Comparison of ENCODE assay signal across 11 cellular contexts in the genomic region with DNA sequence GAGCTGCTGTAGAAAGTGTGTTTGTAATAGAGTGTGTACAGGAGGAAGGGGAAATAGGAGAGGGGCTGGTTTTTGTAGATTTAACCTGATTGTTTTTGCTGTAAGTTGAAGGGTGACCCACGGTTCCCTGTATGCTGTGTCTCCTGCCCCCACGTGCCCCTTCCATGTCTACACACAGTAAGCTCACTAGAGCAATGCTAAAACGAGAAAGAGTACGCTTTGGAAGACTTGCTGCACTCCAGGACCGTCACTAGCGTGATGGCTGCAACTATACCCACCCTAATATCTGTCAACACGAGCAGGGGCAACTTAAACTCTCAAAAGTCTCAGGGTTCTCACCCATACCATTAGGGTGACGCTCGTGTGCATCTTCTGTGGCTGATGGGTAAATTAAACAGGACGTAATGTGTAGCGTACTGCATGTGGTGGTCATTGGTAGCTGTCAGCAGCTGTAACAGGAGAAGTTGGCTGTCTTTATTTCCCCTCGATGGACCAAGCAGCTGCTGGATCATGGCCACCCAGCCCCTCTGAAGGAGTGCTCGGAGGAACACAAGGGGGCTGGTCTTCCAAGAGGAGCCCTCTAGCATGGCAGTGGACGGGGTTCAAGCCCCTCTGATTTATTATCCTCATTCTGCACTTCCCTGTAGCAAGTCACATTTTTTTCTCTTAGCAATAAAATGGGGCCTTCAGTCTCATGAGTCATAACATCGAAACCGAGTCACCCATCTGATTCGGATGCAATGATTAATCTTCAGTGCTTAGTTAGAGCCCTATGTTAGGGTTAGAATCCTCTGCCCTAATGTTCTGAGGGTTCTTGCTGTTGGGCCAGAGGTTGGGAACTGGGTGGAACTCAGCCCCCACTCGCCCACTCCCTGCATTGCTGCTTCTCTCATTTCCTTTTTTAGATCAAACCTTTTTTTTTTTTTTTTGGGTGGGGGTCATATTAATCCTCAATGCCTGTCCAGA. TPM values are rescaled to one million over a fixed set of nuclear protein-coding genes. Genes with fewer than 3 reads are reported as not detected.
DNase-seq lines count a peak whose midpoint lies in the region; ATAC-seq and TF ChIP-seq lines count a peak whose summit lies in the region.
"Had no signal": no experiment of that assay in that cellular context is flagged by ENCODE, and none has a peak within 500 bp of the region (broad histone marks: within the 10 kb centered on the region; RNA-seq: fewer than 3 reads in every experiment).

No MANE protein-coding gene starts in this region.

- no peaks in the 10 kb centered on the region for H3F3A ChIP-seq in SK-N-SH (replicated peaks; ENCODE audit: insufficient read depth)

- H3K36me3 ChIP-seq in colonic mucosa (peaks cover 5% of the 10 kb centered on the region), SK-N-SH (replicated peaks in 1 of 2; ENCODE audit: control insufficient read depth in 1 of 2, insufficient read depth in 2 of 2, low read length in 1 of 2) (no peaks in the 10 kb centered on the region)
- H3K36me3 ChIP-seq: ovary had no signal

- H3K27ac ChIP-seq in colonic mucosa (peak overlapping the region; percentile 4), SK-N-SH (ENCODE audit: low read depth in 2 of 2, low read length in 1 of 2) (no peak overlapping the region)
- H3K27ac ChIP-seq: ascending aorta, ovary had no signal

- H3K79me2 ChIP-seq in SK-N-SH (ENCODE audit: insufficient read depth), result no peaks in the 10 kb centered on the region

- WGBS in SK-N-SH (ENCODE audit: low lambda C conversion rate), result 5% methylated on average over 18 of the region's 18 CpGs

- TF ChIP-seq EP300 in SK-N-SH (IDR thresholded peaks at IDR 0.05; ENCODE audit: borderline replicate concordance in 1 of 2, low read depth in 1 of 2, low read length in 1 of 2), result no peak

- no peaks in the 10 kb centered on the region for H3K27me3 ChIP-seq in colonic mucosa
- H3K27me3 ChIP-seq in SK-N-SH (ENCODE audit: insufficient read depth), result peaks cover 98% of the 10 kb centered on the region
- H3K27me3 ChIP-seq: ascending aorta, ovary had no signal

- intact Hi-C loops in colonic mucosa (cut with DNase I), result no loop called here

- H3K4me3 ChIP-seq in colonic mucosa (no peak overlapping the region), SK-N-SH (ENCODE audit: low read depth in 2 of 2, low read length in 1 of 2) (no peak overlapping the region)
- H3K4me3 ChIP-seq: ascending aorta, ovary had no signal

- no peaks in the 10 kb centered on the region for H3K9me3 ChIP-seq in colonic mucosa
- no peaks in the 10 kb centered on the region for H3K9me3 ChIP-seq in SK-N-SH
- H3K9me3 ChIP-seq: ascending aorta, ovary had no signal

- no peaks in the 10 kb centered on the region for H4K20me1 ChIP-seq in SK-N-SH (ENCODE audit: insufficient read depth)

- H2AFZ ChIP-seq in SK-N-SH (ENCODE audit: low read depth), result no peak overlapping the region

- peak; percentile 31 for ATAC-seq in omental fat pad (ENCODE audit: low FRiP score)

- POLR2A ChIA-PET in SK-N-SH (lab: Yijun Ruan, JAX), result no interaction called here

- CTCF ChIA-PET in SK-N-SH (lab: Yijun Ruan, JAX), result interaction anchor here (1.2 to 15.2 kb wide), 3 partner anchors 10 to 402 kb away, joined by 3 to 162 read pairs (median 13); no protein-coding TSS in a partner anchor

- no peak overlapping the region for H3K9ac ChIP-seq in colonic mucosa (ENCODE audit: low read depth in 2 of 2, low read length in 2 of 2)
- H3K9ac ChIP-seq in SK-N-SH, result no peak overlapping the region

- TF ChIP-seq CTCF in colonic mucosa (IDR thresholded peaks at IDR 0.05), result no peak
- no peak for TF ChIP-seq CTCF in omental fat pad (IDR thresholded peaks at IDR 0.05)
- no peak for TF ChIP-seq CTCF in SK-N-SH (IDR thresholded peaks at IDR 0.05)

- H3K4me2 ChIP-seq in SK-N-SH, result no peak overlapping the region

- H3K9me2 ChIP-seq in SK-N-SH, result no peaks in the 10 kb centered on the region

- peak; percentile 61 for DNase-seq in ELR (ENCODE audit: low read depth)
- peak; percentile 81 for DNase-seq in MV-4-11 (lab: John Stamatoyannopoulos, UW)
- DNase-seq in colonic mucosa, result no peak
- DNase-seq in omental fat pad (ENCODE audit: low spot score), result no peak
- no peak for DNase-seq in SK-N-DZ (ENCODE audit: low spot score)
- DNase-seq in SK-N-SH, result no peak
- no peak for DNase-seq in ureter (ENCODE audit: low spot score)
- DNase-seq in pons (ENCODE audit: low spot score), result no peak
- DNase-seq: glutamatergic neuron, ovary had no signal

- TF ChIP-seq RAD21 in SK-N-SH (IDR thresholded peaks at IDR 0.05; ENCODE audit: low read length), result no peak

- peaks cover 12% of the 10 kb centered on the region for H3K4me1 ChIP-seq in colonic mucosa
- no peaks in the 10 kb centered on the region for H3K4me1 ChIP-seq in SK-N-SH (ENCODE audit: control insufficient read depth in 1 of 2, insufficient read depth in 2 of 2, low read depth in 1 of 2, low read length in 1 of 2)

TF ChIP-seq in SK-N-SH, 30 proteins besides CTCF, POLR2A, EP300 and RAD21 (continues in another document):
- TF ChIP-seq CHD2 (IDR thresholded peaks at IDR 0.05; ENCODE audit: low read length, partially characterized antibody) (no peak), MXI1 (IDR thresholded peaks at IDR 0.05; ENCODE audit: low read depth, low read length) (no peak), SMC3 (IDR thresholded peaks at IDR 0.05; ENCODE audit: low read depth, low read length) (no peak), RCOR1 (IDR thresholded peaks at IDR 0.05; ENCODE audit: low read length) (no peak), FOSL2 (IDR thresholded peaks at IDR 0.05; ENCODE audit: borderline replicate concordance, low read depth) (no peak), GABPA (IDR thresholded peaks at IDR 0.05; ENCODE audit: low read depth) (no peak), YY1 (IDR thresholded peaks at IDR 0.05; ENCODE audit: low read depth) (no peak), NRF1 (IDR thresholded peaks at IDR 0.05; ENCODE audit: low read depth, low read length) (no peak), NFIC (IDR thresholded peaks at IDR 0.05; ENCODE audit: borderline replicate concordance) (no peak)
- TF ChIP-seq, protein P1, sequence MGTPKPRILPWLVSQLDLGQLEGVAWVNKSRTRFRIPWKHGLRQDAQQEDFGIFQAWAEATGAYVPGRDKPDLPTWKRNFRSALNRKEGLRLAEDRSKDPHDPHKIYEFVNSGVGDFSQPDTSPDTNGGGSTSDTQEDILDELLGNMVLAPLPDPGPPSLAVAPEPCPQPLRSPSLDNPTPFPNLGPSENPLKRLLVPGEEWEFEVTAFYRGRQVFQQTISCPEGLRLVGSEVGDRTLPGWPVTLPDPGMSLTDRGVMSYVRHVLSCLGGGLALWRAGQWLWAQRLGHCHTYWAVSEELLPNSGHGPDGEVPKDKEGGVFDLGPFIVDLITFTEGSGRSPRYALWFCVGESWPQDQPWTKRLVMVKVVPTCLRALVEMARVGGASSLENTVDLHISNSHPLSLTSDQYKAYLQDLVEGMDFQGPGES (IDR thresholded peaks at IDR 0.05; ENCODE audit: low read depth, low read length), result no peak
- TF ChIP-seq, protein P2, sequence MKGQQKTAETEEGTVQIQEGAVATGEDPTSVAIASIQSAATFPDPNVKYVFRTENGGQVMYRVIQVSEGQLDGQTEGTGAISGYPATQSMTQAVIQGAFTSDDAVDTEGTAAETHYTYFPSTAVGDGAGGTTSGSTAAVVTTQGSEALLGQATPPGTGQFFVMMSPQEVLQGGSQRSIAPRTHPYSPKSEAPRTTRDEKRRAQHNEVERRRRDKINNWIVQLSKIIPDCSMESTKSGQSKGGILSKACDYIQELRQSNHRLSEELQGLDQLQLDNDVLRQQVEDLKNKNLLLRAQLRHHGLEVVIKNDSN (IDR thresholded peaks at IDR 0.05; ENCODE audit: borderline replicate concordance, low read depth), result no peak
- TF ChIP-seq, protein P3, sequence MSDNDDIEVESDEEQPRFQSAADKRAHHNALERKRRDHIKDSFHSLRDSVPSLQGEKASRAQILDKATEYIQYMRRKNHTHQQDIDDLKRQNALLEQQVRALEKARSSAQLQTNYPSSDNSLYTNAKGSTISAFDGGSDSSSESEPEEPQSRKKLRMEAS (IDR thresholded peaks at IDR 0.05; ENCODE audit: low read depth), result no peak

RNA-seq across cellular contexts. Expression of a gene that starts 14.0 kb away (rescaled TPM):
- 100 to 1,000 TPM; 180 to 217 TPM for total RNA-seq in colonic mucosa
- 100 to 1,000 TPM in 2 of 4 donors, 10 to 100 TPM in 2; 73.3 to 116 (median 92.6) TPM for total RNA-seq in omental fat pad
- polyA plus RNA-seq in SK-N-DZ (2014; cell fraction: cytosol; rRNA removed), result 0.01 and 0.02 TPM in 2 replicates
- 0.08 TPM in 1 of 2 replicates, not detected in the other for polyA plus RNA-seq in SK-N-DZ (2014; cell fraction: nucleus; rRNA removed)
- not detected in 2 replicates for polyA plus RNA-seq in SK-N-SH (2012; rRNA removed)
- not detected in 2 replicates for polyA plus RNA-seq in SK-N-SH (2012; cell fraction: cytosol; rRNA removed)
- not detected in 2 replicates for polyA plus RNA-seq in SK-N-SH (2012; cell fraction: nucleus; rRNA removed)
- total RNA-seq in ureter, result 108 TPM

RNA-seq across cellular contexts. Expression of a gene that starts 33.4 kb away (rescaled TPM):
- 10 to 100 TPM; 14.1 to 17.7 TPM for total RNA-seq in colonic mucosa
- 10 to 100 TPM in 1 of 4 donors, 1 to 10 TPM in 3; 4.2 to 13.5 (median 5.3) TPM for total RNA-seq in omental fat pad
- polyA plus RNA-seq in SK-N-DZ (2014; cell fraction: cytosol; rRNA removed), result 5.3 and 6.3 TPM in 2 replicates
- polyA plus RNA-seq in SK-N-DZ (2014; cell fraction: nucleus; rRNA removed), result 2.6 and 2.9 TPM in 2 replicates
- polyA plus RNA-seq in SK-N-SH (2012; rRNA removed), result 8.3 and 11.2 TPM in 2 replicates
- 14.3 and 24.2 TPM in 2 replicates for polyA plus RNA-seq in SK-N-SH (2012; cell fraction: cytosol; rRNA removed)
- 3.4 and 6.3 TPM in 2 replicates for polyA plus RNA-seq in SK-N-SH (2012; cell fraction: nucleus; rRNA removed)
- total RNA-seq in ureter, result 14.3 TPM

Comparison
In these comparisons a context has a peak if more than half of its experiments do, and no peak if none do; other contexts are left out.
1. DNase-seq: peak in ELR (single experiment) and MV-4-11 (single experiment); none in colonic mucosa (single experiment), omental fat pad (single experiment), SK-N-DZ (single experiment), SK-N-SH (single experiment), ureter (single experiment) and pons (single experiment).